1 cellular context compared by ENCODE assay signal in genomic region chr13:40540707-40541044, GRCh38.
TF ChIP-seq lines count a peak whose summit lies in the region.

No MANE protein-coding gene starts in this region.

TF ChIP-seq in HCT116, 20 proteins besides CTCF, POLR2A, EP300 and RAD21 (continued from another document):
- TF ChIP-seq TCF7L2 (IDR thresholded peaks at IDR 0.05; ENCODE audit: borderline replicate concordance, extremely low read depth, insufficient read depth, insufficient read length) (no peak), MAX (IDR thresholded peaks at IDR 0.05) (no peak), EGR1 (IDR thresholded peaks at IDR 0.05; ENCODE audit: low read depth) (no peak), ZBTB33 (IDR thresholded peaks at IDR 0.05; ENCODE audit: extremely low read depth, insufficient replicate concordance, low read length) (no peak), EZH2 (IDR thresholded peaks at IDR 0.05) (no peak), ZFX (IDR thresholded peaks at IDR 0.05) (no peak), SIN3A (IDR thresholded peaks at IDR 0.05; ENCODE audit: low read depth) (no peak), ZNF274 (IDR thresholded peaks at IDR 0.05; ENCODE audit: low read depth, low read length) (no peak), POLR2AphosphoS5 (IDR thresholded peaks at IDR 0.05; ENCODE audit: low read depth, low read length) (no peak), FOSL1 (IDR thresholded peaks at IDR 0.05; ENCODE audit: low read depth) (no peak), YY1 (IDR thresholded peaks at IDR 0.05; ENCODE audit: extremely low read depth, insufficient replicate concordance, low read depth, low read length) (no peak), ATF3 (IDR thresholded peaks at IDR 0.05) (no peak), SP1 (IDR thresholded peaks at IDR 0.05; ENCODE audit: low read depth) (no peak)
- TF ChIP-seq, protein P1, sequence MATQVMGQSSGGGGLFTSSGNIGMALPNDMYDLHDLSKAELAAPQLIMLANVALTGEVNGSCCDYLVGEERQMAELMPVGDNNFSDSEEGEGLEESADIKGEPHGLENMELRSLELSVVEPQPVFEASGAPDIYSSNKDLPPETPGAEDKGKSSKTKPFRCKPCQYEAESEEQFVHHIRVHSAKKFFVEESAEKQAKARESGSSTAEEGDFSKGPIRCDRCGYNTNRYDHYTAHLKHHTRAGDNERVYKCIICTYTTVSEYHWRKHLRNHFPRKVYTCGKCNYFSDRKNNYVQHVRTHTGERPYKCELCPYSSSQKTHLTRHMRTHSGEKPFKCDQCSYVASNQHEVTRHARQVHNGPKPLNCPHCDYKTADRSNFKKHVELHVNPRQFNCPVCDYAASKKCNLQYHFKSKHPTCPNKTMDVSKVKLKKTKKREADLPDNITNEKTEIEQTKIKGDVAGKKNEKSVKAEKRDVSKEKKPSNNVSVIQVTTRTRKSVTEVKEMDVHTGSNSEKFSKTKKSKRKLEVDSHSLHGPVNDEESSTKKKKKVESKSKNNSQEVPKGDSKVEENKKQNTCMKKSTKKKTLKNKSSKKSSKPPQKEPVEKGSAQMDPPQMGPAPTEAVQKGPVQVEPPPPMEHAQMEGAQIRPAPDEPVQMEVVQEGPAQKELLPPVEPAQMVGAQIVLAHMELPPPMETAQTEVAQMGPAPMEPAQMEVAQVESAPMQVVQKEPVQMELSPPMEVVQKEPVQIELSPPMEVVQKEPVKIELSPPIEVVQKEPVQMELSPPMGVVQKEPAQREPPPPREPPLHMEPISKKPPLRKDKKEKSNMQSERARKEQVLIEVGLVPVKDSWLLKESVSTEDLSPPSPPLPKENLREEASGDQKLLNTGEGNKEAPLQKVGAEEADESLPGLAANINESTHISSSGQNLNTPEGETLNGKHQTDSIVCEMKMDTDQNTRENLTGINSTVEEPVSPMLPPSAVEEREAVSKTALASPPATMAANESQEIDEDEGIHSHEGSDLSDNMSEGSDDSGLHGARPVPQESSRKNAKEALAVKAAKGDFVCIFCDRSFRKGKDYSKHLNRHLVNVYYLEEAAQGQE (IDR thresholded peaks at IDR 0.05; ENCODE audit: low read depth) = no peak
